ENCODE assay signal across 1 cellular context in the genomic region with DNA sequence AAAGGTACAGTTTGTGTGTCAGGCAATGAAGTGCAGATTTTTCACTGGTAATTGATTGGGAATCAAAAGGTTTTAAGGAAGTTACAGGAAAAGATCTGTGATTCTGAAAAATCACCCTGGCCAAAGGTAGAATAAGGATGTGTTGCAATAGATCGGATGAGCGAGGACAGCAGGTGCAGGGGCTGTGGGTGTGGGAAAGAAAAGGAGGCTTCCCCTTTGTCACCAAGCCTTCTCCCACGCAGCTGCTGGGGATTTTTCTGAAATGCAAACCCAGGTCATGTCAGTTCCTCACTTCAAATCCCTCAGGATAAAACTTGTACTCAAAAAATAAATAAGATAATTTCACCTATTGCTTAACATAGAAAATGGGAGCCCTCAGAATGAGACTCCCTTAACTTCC.
A peak's percentile ranks its signal among the peaks of the same experiment; 100 is the strongest.
TF ChIP-seq lines count a peak whose summit lies in the region.

No MANE protein-coding gene starts in this region.

TF ChIP-seq in GM12878, 131 proteins besides CTCF, POLR2A, EP300 and RAD21 (continues in another document):
- TF ChIP-seq REST (IDR thresholded peaks at IDR 0.05; ENCODE audit: low read depth, low read length) (no peak), ZZZ3 (IDR thresholded peaks at IDR 0.05; ENCODE audit: control insufficient read depth, insufficient read length, low read depth) (no peak), MLLT1 (IDR thresholded peaks at IDR 0.05) (no peak), CREB1 (IDR thresholded peaks at IDR 0.05; ENCODE audit: low read depth) (no peak), MTA2 (IDR thresholded peaks at IDR 0.05; ENCODE audit: low read depth) (peak; percentile 58), IKZF2 (IDR thresholded peaks at IDR 0.05) (peak; percentile 63 to 79; a peak in 3 of 4 replicates), SRF (IDR thresholded peaks at IDR 0.05; ENCODE audit: low read depth in 2 of 2, low read length in 2 of 2) (no peak), TCF3 (IDR thresholded peaks at IDR 0.05; ENCODE audit: borderline replicate concordance, insufficient read depth, low read depth, low read length) (0 out of 2 replicates have a peak, but pooled peaks have one; percentile 60), NRF1 (conservative IDR thresholded peaks at IDR 0.05; ENCODE audit: low read depth, low read length) (no peak), YY1 (IDR thresholded peaks at IDR 0.05; ENCODE audit: low read depth, low read length) (no peak), BRCA1 (IDR thresholded peaks at IDR 0.05; ENCODE audit: low read depth, low read length) (no peak), ZSCAN29 (IDR thresholded peaks at IDR 0.05) (no peak), CHD2 (IDR thresholded peaks at IDR 0.05; ENCODE audit: borderline replicate concordance, low read depth, low read length) (peak; percentile 25; the same call in 1 of the 2 replicates), ESRRA (IDR thresholded peaks at IDR 0.05; ENCODE audit: low read length) (no peak), RELB (IDR thresholded peaks at IDR 0.05; ENCODE audit: low read depth) (peak; percentile 78), ATF7 (IDR thresholded peaks at IDR 0.05; ENCODE audit: low read depth) (peak; percentile 35; the same call in 1 of the 2 replicates), ZBTB4 (CRISPR knock-in tag; IDR thresholded peaks at IDR 0.05) (no peak), ZNF384 (IDR thresholded peaks at IDR 0.05; ENCODE audit: borderline replicate concordance, low read depth, low read length) (no peak), KDM1A (IDR thresholded peaks at IDR 0.05; ENCODE audit: borderline replicate concordance) (no peak), MXI1 (IDR thresholded peaks at IDR 0.05; ENCODE audit: low read depth, low read length) (no peak), TCF7 (IDR thresholded peaks at IDR 0.05; ENCODE audit: borderline replicate concordance) (no peak), ASH2L (IDR thresholded peaks at IDR 0.05; ENCODE audit: borderline replicate concordance, low read depth) (no peak), NR2C2 (IDR thresholded peaks at IDR 0.05; ENCODE audit: borderline replicate concordance, control insufficient read depth, insufficient read length, low read depth) (no peak), JUNB (IDR thresholded peaks at IDR 0.05) (no peak), HDAC6 (IDR thresholded peaks at IDR 0.05; ENCODE audit: unreplicated experiment) (no peak), SMC3 (IDR thresholded peaks at IDR 0.05; ENCODE audit: borderline replicate concordance, low read length) (no peak), ELK1 (IDR thresholded peaks at IDR 0.05; ENCODE audit: low read depth, low read length) (no peak), ZNF24 (IDR thresholded peaks at IDR 0.05) (no peak)
- TF ChIP-seq, protein P1, sequence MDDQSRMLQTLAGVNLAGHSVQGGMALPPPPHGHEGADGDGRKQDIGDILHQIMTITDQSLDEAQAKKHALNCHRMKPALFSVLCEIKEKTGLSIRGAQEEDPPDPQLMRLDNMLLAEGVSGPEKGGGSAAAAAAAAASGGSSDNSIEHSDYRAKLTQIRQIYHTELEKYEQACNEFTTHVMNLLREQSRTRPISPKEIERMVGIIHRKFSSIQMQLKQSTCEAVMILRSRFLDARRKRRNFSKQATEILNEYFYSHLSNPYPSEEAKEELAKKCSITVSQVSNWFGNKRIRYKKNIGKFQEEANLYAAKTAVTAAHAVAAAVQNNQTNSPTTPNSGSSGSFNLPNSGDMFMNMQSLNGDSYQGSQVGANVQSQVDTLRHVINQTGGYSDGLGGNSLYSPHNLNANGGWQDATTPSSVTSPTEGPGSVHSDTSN (IDR thresholded peaks at IDR 0.05; ENCODE audit: insufficient replicate concordance, low read depth, low read length) = no peak
- TF ChIP-seq, protein P2, sequence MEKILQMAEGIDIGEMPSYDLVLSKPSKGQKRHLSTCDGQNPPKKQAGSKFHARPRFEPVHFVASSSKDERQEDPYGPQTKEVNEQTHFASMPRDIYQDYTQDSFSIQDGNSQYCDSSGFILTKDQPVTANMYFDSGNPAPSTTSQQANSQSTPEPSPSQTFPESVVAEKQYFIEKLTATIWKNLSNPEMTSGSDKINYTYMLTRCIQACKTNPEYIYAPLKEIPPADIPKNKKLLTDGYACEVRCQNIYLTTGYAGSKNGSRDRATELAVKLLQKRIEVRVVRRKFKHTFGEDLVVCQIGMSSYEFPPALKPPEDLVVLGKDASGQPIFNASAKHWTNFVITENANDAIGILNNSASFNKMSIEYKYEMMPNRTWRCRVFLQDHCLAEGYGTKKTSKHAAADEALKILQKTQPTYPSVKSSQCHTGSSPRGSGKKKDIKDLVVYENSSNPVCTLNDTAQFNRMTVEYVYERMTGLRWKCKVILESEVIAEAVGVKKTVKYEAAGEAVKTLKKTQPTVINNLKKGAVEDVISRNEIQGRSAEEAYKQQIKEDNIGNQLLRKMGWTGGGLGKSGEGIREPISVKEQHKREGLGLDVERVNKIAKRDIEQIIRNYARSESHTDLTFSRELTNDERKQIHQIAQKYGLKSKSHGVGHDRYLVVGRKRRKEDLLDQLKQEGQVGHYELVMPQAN (conservative IDR thresholded peaks at IDR 0.05) = no peak
- TF ChIP-seq, protein P3, sequence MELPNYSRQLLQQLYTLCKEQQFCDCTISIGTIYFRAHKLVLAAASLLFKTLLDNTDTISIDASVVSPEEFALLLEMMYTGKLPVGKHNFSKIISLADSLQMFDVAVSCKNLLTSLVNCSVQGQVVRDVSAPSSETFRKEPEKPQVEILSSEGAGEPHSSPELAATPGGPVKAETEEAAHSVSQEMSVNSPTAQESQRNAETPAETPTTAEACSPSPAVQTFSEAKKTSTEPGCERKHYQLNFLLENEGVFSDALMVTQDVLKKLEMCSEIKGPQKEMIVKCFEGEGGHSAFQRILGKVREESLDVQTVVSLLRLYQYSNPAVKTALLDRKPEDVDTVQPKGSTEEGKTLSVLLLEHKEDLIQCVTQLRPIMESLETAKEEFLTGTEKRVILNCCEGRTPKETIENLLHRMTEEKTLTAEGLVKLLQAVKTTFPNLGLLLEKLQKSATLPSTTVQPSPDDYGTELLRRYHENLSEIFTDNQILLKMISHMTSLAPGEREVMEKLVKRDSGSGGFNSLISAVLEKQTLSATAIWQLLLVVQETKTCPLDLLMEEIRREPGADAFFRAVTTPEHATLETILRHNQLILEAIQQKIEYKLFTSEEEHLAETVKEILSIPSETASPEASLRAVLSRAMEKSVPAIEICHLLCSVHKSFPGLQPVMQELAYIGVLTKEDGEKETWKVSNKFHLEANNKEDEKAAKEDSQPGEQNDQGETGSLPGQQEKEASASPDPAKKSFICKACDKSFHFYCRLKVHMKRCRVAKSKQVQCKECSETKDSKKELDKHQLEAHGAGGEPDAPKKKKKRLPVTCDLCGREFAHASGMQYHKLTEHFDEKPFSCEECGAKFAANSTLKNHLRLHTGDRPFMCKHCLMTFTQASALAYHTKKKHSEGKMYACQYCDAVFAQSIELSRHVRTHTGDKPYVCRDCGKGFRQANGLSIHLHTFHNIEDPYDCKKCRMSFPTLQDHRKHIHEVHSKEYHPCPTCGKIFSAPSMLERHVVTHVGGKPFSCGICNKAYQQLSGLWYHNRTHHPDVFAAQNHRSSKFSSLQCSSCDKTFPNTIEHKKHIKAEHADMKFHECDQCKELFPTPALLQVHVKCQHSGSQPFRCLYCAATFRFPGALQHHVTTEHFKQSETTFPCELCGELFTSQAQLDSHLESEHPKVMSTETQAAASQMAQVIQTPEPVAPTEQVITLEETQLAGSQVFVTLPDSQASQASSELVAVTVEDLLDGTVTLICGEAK (IDR thresholded peaks at IDR 0.05; ENCODE audit: borderline replicate concordance) = no peak
- TF ChIP-seq, protein P4, sequence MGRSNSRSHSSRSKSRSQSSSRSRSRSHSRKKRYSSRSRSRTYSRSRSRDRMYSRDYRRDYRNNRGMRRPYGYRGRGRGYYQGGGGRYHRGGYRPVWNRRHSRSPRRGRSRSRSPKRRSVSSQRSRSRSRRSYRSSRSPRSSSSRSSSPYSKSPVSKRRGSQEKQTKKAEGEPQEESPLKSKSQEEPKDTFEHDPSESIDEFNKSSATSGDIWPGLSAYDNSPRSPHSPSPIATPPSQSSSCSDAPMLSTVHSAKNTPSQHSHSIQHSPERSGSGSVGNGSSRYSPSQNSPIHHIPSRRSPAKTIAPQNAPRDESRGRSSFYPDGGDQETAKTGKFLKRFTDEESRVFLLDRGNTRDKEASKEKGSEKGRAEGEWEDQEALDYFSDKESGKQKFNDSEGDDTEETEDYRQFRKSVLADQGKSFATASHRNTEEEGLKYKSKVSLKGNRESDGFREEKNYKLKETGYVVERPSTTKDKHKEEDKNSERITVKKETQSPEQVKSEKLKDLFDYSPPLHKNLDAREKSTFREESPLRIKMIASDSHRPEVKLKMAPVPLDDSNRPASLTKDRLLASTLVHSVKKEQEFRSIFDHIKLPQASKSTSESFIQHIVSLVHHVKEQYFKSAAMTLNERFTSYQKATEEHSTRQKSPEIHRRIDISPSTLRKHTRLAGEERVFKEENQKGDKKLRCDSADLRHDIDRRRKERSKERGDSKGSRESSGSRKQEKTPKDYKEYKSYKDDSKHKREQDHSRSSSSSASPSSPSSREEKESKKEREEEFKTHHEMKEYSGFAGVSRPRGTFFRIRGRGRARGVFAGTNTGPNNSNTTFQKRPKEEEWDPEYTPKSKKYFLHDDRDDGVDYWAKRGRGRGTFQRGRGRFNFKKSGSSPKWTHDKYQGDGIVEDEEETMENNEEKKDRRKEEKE (IDR thresholded peaks at IDR 0.05) = no peak
